ENCODE assay signal across 9 cellular contexts in the genomic region with DNA sequence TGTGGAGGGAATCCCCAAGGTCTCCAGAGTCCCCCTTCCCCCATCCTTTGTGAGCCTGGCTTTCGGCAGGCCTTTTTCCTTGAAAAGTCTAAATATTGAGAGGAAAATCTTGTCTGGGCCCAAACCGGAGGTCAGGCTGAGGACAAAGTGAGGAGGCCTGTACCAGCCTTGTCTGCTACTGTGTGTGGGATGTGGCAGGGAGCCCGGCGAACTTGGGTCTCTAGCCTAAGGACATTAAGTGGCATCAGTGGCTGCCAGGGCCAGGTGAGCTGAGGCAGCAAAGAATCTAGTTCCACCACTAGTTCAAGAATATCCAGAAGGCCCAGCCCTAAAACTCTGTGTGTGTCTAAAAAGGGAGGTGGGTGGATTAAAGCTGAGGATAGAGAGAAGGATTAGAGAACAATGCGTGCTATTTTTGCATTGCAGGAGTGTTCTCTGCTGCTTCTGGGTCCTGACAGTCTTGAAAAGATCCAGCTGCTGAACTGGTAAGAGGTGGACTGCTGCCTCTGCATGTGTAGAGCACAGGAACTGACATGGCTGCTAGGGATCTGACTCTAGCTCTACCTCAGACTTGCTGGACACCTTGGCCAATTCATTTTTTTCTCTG. TPM values are rescaled to one million over a fixed set of nuclear protein-coding genes. Genes with fewer than 3 reads are reported as not detected.
A peak's percentile ranks its signal among the peaks of the same experiment; 100 is the strongest.
DNase-seq lines count a peak whose midpoint lies in the region; ATAC-seq and TF ChIP-seq lines count a peak whose summit lies in the region.
"Had no signal": no experiment of that assay in that cellular context is flagged by ENCODE, and none has a peak within 500 bp of the region (broad histone marks: within the 10 kb centered on the region; RNA-seq: fewer than 3 reads in every experiment).

No MANE protein-coding gene starts in this region.

- H3K79me2 ChIP-seq in OCI-LY7 (ENCODE audit: insufficient read depth, low read depth, low read length) = no peaks in the 10 kb centered on the region

- H3K4me2 ChIP-seq in OCI-LY7 (ENCODE audit: low read length) = peak overlapping the region; percentile 84

- peak overlapping the region; percentile 91 to 97 (median 93) for H3K4me3 Mint-ChIP-seq in CD4-positive, alpha-beta memory T cell

- 0 out of 2 replicates have a peak, but pooled peaks have one; percentile 4 for TF ChIP-seq CTCF in OCI-LY7 (conservative IDR thresholded peaks at IDR 0.05; ENCODE audit: low read length)
- no peak for TF ChIP-seq CTCF in GM13976 (IDR thresholded peaks at IDR 0.05; ENCODE audit: borderline replicate concordance, control extremely low read depth, extremely low read depth, insufficient read depth, missing control alignments)

- BruUV-seq in OCI-LY7 (replicated peaks; lab: Mats Ljungman, UMichigan) = no TSS peak

- no peaks in the 10 kb centered on the region for H3K9me3 Mint-ChIP-seq in CD4-positive, alpha-beta memory T cell

- peaks cover 6 to 25% (median 15%) of the 10 kb centered on the region in 4 donors for H3K4me1 Mint-ChIP-seq in CD4-positive, alpha-beta memory T cell

- no peaks in the 10 kb centered on the region for H3K27me3 Mint-ChIP-seq in CD4-positive, alpha-beta memory T cell

- H3K4me1 ChIP-seq in CD4-positive, alpha-beta memory T cell (ENCODE audit: insufficient read depth, low read length) = peaks cover 15% of the 10 kb centered on the region
- H3K4me1 ChIP-seq in OCI-LY7 (ENCODE audit: insufficient read depth, low read length, poor library complexity, severe bottlenecking) = peaks cover 12% of the 10 kb centered on the region

- no peaks in the 10 kb centered on the region for H3K9me3 ChIP-seq in CD4-positive, alpha-beta memory T cell (ENCODE audit: control insufficient read depth in 1 of 2, low read length in 2 of 2)
- no peaks in the 10 kb centered on the region for H3K9me3 ChIP-seq in OCI-LY7 (ENCODE audit: low read length)

- peak overlapping the region; percentile 90 to 96 (median 93) for H3K27ac Mint-ChIP-seq in CD4-positive, alpha-beta memory T cell

- DNase-seq in CD4-positive, alpha-beta memory T cell = no peak
- peak; percentile 3 for DNase-seq in OCI-LY7 (ENCODE audit: low spot score)
- DNase-seq in epithelial cell of prostate (ENCODE audit: low read depth, low spot score) = no peak
- DNase-seq in occipital lobe (lab: John Stamatoyannopoulos, UW) = peak; percentile 13
- no peak for DNase-seq in DMS153 (lab: John Stamatoyannopoulos, UW)
- DNase-seq in GM13976 (ENCODE audit: low spot score) = no peak

- intact Hi-C loops in CD4-positive, alpha-beta memory T cell (cut with micrococcal nuclease) = loop anchor here (10.0 kb wide), 1 partner anchor 768 kb away; the partner anchor contains the start of gene ZC4H2
- intact Hi-C loops in OCI-LY7 (cut with micrococcal nuclease; ENCODE audit: unreplicated experiment) = loop anchor here (5.0 kb wide), 1 partner anchor 854 kb away; the partner anchor contains the start of gene SPIN4

- H3K4me3 ChIP-seq in CD4-positive, alpha-beta memory T cell (ENCODE audit: low read length in 2 of 2) = peak overlapping the region; percentile 42 to 83
- H3K4me3 ChIP-seq in OCI-LY7 (ENCODE audit: low read depth, low read length, poor library complexity, severe bottlenecking) = peak overlapping the region; percentile 80

- in situ Hi-C loops in GM13976 (cut with MboI; ENCODE audit: low sequenced_read_pairs, unreplicated experiment) = no loop called here

- peak overlapping the region; percentile 79 for H3K27ac ChIP-seq in CD4-positive, alpha-beta memory T cell (ENCODE audit: low read depth, low read length)
- no peak overlapping the region for H3K27ac ChIP-seq in OCI-LY7 (ENCODE audit: low read depth, low read length, poor library complexity, severe bottlenecking)
- peak overlapping the region; percentile 76 for H3K27ac ChIP-seq in epithelial cell of prostate

- ATAC-seq in GM19395 (IDR thresholded peaks at IDR 0.05; ENCODE audit: unreplicated experiment) (no peak), GM18873 (IDR thresholded peaks at IDR 0.05; ENCODE audit: low FRiP score, unreplicated experiment) (no peak)

- POLR2A ChIA-PET in CD4-positive, alpha-beta memory T cell (lab: Charles Lee; ENCODE audit: partially characterized antibody) = interaction anchor here (1.3 to 2.8 kb wide), 4 partner anchors 189 to 828 kb away, joined by 5 to 15 read pairs (median 8); partner anchors contain the start of genes MTMR8, ZC3H12B and ZC4H2
- POLR2A ChIA-PET in OCI-LY7 (lab: Charles Lee) = no interaction called here

- CTCF ChIA-PET in CD4-positive, alpha-beta memory T cell (lab: Charles Lee; ENCODE audit: partially characterized antibody) = interaction anchor here (1.2 kb wide), 1 partner anchor 452 kb away, joined by 3 read pairs; no protein-coding TSS in a partner anchor
- CTCF ChIA-PET in OCI-LY7 (lab: Charles Lee; ENCODE audit: unreplicated experiment) = no interaction called here

- no peaks in the 10 kb centered on the region for H3K36me3 ChIP-seq in CD4-positive, alpha-beta memory T cell (ENCODE audit: insufficient read depth, low read length)
- H3K36me3 ChIP-seq in OCI-LY7 (ENCODE audit: insufficient read depth, low read length) = no peaks in the 10 kb centered on the region

- H3K9me2 ChIP-seq in OCI-LY7 (ENCODE audit: insufficient read depth, low read length) = no peaks in the 10 kb centered on the region

- H2AFZ ChIP-seq in OCI-LY7 (ENCODE audit: low read length) = peak overlapping the region; percentile 93; the same call in 1 of the 2 replicates

- H4K20me1 ChIP-seq in OCI-LY7 (ENCODE audit: insufficient read depth, low read length) = no peaks in the 10 kb centered on the region

- no peaks in the 10 kb centered on the region for H3K36me3 Mint-ChIP-seq in CD4-positive, alpha-beta memory T cell

- no peaks in the 10 kb centered on the region for H3K27me3 ChIP-seq in CD4-positive, alpha-beta memory T cell (ENCODE audit: insufficient read depth, low read length)

RNA-seq across cellular contexts. Expression of gene AMER1, which starts 1.2 kb away (rescaled TPM):
- 1 to 10 TPM; 5.2 to 5.5 TPM for total RNA-seq in CD4-positive, alpha-beta memory T cell
- under 1 TPM in 1 of 2 donors, not detected in 1; 0.05 TPM for polyA plus RNA-seq in CD4-positive, alpha-beta memory T cell
- total RNA-seq in OCI-LY7 (2014; rRNA removed; shearing (Covaris generic)) = 7.0 and 7.1 TPM in 2 replicates
- total RNA-seq in OCI-LY7 (2022) = 7.4 TPM in 2 replicates
- 8.9 TPM for total RNA-seq in occipital lobe

RNA-seq across cellular contexts. Expression of gene ASB12, which starts 23.7 kb away (rescaled TPM):
- not detected for total RNA-seq in CD4-positive, alpha-beta memory T cell
- under 1 TPM in 1 of 2 donors, not detected in 1; 0.45 TPM for polyA plus RNA-seq in CD4-positive, alpha-beta memory T cell
- total RNA-seq in OCI-LY7 (2014; rRNA removed; shearing (Covaris generic)) = 0.66 and 1.5 TPM in 2 replicates
- total RNA-seq in OCI-LY7 (2022) = 0.30 and 0.51 TPM in 2 replicates
- total RNA-seq in occipital lobe = 0.31 TPM
- total RNA-seq: pulmonary artery endothelial cell had no signal

Comparison
In these comparisons a context has a peak if more than half of its experiments do, and no peak if none do; other contexts are left out.
1. DNase-seq: peak in OCI-LY7 (single experiment) and occipital lobe (single experiment); none in CD4-positive, alpha-beta memory T cell (0 of 5), epithelial cell of prostate (single experiment), DMS153 (single experiment) and GM13976 (single experiment).